ENCODE assay signal across 21 cellular contexts in the genomic region with DNA sequence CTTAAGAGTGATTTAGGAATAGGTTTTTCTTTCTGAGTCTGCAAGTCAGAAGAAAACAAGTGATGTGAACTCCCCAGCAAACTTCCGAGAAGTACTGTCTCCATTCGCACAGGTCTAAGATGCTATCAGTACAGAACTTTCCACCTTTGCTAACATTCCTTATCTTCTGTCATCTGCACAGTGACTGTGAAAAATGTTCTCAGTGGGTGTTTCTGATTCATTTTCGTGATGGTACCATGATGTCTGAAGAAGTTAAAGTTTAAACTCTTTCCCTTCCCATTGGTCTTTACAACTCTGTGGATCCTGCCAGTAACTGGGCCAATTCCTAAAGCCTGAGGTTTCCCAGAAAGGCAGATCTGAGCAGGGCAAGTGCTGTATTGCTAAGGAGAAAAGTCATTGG.
DNase-seq lines count a peak whose midpoint lies in the region; ATAC-seq, FAIRE-seq and TF ChIP-seq lines count a peak whose summit lies in the region.
"Had no signal": no experiment of that assay in that cellular context is flagged by ENCODE, and none has a peak within 500 bp of the region (broad histone marks: within the 10 kb centered on the region; RNA-seq: fewer than 3 reads in every experiment).

No MANE protein-coding gene starts in this region.

- H3K4me3 Mint-ChIP-seq in HFFc6 (no peak overlapping the region), nephron (no peak overlapping the region)
- H3K4me3 Mint-ChIP-seq: CD14-positive monocyte; CD4-positive, alpha-beta memory T cell had no signal

- no peak for TF ChIP-seq RAD21 in A549 (conservative IDR thresholded peaks at IDR 0.05 in 1 of 2, IDR thresholded peaks at IDR 0.05 in 1 of 2)

- WGBS in A549 (ENCODE audit: missing lambda C conversion rate), result 69% methylated on average over 3 of the region's 3 CpGs

- H3K4me1 Mint-ChIP-seq in HFFc6 (ENCODE audit: low read depth) (peaks cover 77% of the 10 kb centered on the region), nephron (peaks cover 32% of the 10 kb centered on the region)
- H3K4me1 Mint-ChIP-seq: CD14-positive monocyte; CD4-positive, alpha-beta memory T cell had no signal

- no peak for FAIRE-seq in A549 (lab: Jason Lieb, UNC)
- FAIRE-seq: GM12878, GM19239, H1, K562 had no signal

- H3K27ac Mint-ChIP-seq in HFFc6, result peak overlapping the region; percentile 91
- H3K27ac Mint-ChIP-seq in nephron, result peak overlapping the region; percentile 56 to 71 (median 59)
- H3K27ac Mint-ChIP-seq: CD14-positive monocyte; CD4-positive, alpha-beta memory T cell had no signal

- H3K27me3 Mint-ChIP-seq in HFFc6 (ENCODE audit: insufficient read depth) (peaks cover 3% of the 10 kb centered on the region; the same call in 1 of the 2 replicates), nephron (ENCODE audit: low read depth) (peaks cover 12% of the 10 kb centered on the region)

- H3K36me3 Mint-ChIP-seq in HFFc6 (ENCODE audit: low read depth), result peaks cover 4% of the 10 kb centered on the region; the same call in 1 of the 2 replicates
- no peaks in the 10 kb centered on the region for H3K36me3 Mint-ChIP-seq in nephron (ENCODE audit: low read depth)
- H3K36me3 Mint-ChIP-seq: CD14-positive monocyte; CD4-positive, alpha-beta memory T cell had no signal

- H3K9me3 Mint-ChIP-seq in HFFc6, result no peaks in the 10 kb centered on the region
- H3K9me3 Mint-ChIP-seq in nephron, result no peaks in the 10 kb centered on the region

- H3K4me3 ChIP-seq in A549, result no peak overlapping the region
- H3K4me3 ChIP-seq: BLaER1, GM12878, HAP-1, K562 had no signal

- peaks cover 18% of the 10 kb centered on the region for H3K4me1 ChIP-seq in A549
- H3K4me1 ChIP-seq: BLaER1, HAP-1 had no signal

- TF ChIP-seq EP300 in A549 (IDR thresholded peaks at IDR 0.05), result no peak

- no peaks in the 10 kb centered on the region for H3K9me3 ChIP-seq in A549
- H3K9me3 ChIP-seq: BLaER1, HAP-1 had no signal

- H3K27ac ChIP-seq in A549, result no peak overlapping the region
- H3K27ac ChIP-seq: BLaER1, HL-60 had no signal

- TF ChIP-seq CTCF in A549 (IDR thresholded peaks at IDR 0.05) (no peak), HFFc6 (IDR thresholded peaks at IDR 0.05) (no peak), nephron (IDR thresholded peaks at IDR 0.05; ENCODE audit: unreplicated experiment in 3 of 3) (no peak)

- DNase-seq in A549 (ENCODE audit: low read depth in 1 of 2, low spot score in 1 of 2) (no peak), HFFc6 (no peak), kidney tubule cell (ENCODE audit: low spot score) (peak; percentile 44), H4 (ENCODE audit: low spot score) (no peak), cerebellum (ENCODE audit: low spot score) (no peak), OCI-M2 (lab: John Stamatoyannopoulos, UW; ENCODE audit: unreplicated experiment) (no peak), LoVo (ENCODE audit: low spot score) (no peak)
- DNase-seq: Calu3; CD4-positive, alpha-beta memory T cell; DMS53; DND-41; EL had no signal

- ATAC-seq in A549, result no peak
- ATAC-seq: GM12878, K562 had no signal

- no peak for TF ChIP-seq POLR2A in A549 (IDR thresholded peaks at IDR 0.05; ENCODE audit: low read length)

- H3K4me2 ChIP-seq in A549, result no peak overlapping the region
- H3K4me2 ChIP-seq: BLaER1 had no signal

- POLR2A ChIA-PET in A549 (lab: Yijun Ruan, JAX), result interaction anchor here (0.7 kb wide), 1 partner anchor 1454 kb away, joined by 4 read pairs; no protein-coding TSS in a partner anchor

- CTCF ChIA-PET in A549 (lab: Yijun Ruan, JAX), result interaction anchor here (0.6 kb wide), 1 partner anchor 16 kb away, joined by 3 read pairs; no protein-coding TSS in a partner anchor

TF ChIP-seq in A549, 52 proteins besides CTCF, POLR2A, EP300 and RAD21:
- TF ChIP-seq, protein P1, sequence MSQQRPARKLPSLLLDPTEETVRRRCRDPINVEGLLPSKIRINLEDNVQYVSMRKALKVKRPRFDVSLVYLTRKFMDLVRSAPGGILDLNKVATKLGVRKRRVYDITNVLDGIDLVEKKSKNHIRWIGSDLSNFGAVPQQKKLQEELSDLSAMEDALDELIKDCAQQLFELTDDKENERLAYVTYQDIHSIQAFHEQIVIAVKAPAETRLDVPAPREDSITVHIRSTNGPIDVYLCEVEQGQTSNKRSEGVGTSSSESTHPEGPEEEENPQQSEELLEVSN (IDR thresholded peaks at IDR 0.05; ENCODE audit: borderline replicate concordance, low read depth), result no peak
- peak; percentile 17; the same call in 1 of the 2 replicates for TF ChIP-seq GATA3 (IDR thresholded peaks at IDR 0.05; ENCODE audit: borderline replicate concordance)
- TF ChIP-seq KDM5A (IDR thresholded peaks at IDR 0.05), result no peak
